In the genomic region with DNA sequence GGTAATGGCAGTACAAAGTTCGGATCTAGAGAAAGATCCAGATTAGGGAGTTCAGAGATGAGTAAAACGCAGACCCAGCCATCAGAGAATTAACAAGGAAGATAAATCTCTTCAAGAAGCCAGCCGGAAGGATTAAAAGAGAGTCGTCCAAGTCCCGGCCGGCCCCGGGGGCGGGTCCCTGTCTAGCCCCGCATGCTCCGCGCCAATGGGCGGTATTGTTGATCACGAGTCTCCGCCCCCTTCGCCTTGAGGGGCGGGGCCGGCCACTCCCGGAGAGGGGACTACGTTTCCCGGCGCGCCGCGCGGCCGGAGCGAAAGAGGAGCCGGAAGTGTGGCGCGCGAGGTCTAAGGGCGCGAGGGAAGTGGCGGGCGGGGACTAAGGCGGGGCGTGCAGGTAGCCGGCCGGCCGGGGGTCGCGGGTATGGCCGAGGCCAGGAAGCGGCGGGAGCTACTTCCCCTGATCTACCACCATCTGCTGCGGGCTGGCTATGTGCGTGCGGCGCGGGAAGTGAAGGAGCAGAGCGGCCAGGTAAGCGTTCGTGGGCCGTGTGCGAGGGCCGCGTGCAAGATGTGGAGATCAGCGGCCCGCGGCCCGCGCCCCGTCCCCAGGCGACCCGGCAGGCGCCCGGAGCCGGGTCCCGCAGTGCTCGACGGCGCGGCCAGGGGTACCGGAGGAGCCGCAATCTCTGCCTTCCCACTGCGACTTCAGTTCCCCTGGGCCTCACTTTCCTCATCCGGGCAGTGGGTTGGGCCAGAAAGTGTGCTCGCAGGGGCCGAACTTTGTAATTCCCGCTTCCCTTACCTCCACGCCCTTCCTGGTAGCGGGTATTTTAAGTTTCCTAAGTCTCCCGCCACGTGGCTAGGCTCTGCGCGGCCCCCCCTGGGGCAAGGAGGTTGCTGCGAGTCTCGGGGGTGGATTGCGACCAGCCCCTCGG, we compare ENCODE assay signal across 1 cellular context.
A peak's percentile ranks its signal among the peaks of the same experiment; 100 is the strongest.
TF ChIP-seq lines count a peak whose summit lies in the region.

TSS of gene TCOF1 (plus strand) at position 372 of the 935 bp plus-strand sequence. CDS start at position 422, 50 bp downstream.

TF ChIP-seq in WTC11, 78 proteins besides CTCF, POLR2A, EP300 and RAD21 (continued from another document and continues in another):
- TF ChIP-seq, protein P1, sequence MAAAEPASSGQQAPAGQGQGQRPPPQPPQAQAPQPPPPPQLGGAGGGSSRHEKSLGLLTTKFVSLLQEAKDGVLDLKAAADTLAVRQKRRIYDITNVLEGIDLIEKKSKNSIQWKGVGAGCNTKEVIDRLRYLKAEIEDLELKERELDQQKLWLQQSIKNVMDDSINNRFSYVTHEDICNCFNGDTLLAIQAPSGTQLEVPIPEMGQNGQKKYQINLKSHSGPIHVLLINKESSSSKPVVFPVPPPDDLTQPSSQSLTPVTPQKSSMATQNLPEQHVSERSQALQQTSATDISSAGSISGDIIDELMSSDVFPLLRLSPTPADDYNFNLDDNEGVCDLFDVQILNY (CRISPR knock-in tag; IDR thresholded peaks at IDR 0.05): peak; percentile 58; the same call in 1 of the 2 replicates
- no peak for TF ChIP-seq MYBL2 (CRISPR knock-in tag; IDR thresholded peaks at IDR 0.05)
- TF ChIP-seq, protein P2, sequence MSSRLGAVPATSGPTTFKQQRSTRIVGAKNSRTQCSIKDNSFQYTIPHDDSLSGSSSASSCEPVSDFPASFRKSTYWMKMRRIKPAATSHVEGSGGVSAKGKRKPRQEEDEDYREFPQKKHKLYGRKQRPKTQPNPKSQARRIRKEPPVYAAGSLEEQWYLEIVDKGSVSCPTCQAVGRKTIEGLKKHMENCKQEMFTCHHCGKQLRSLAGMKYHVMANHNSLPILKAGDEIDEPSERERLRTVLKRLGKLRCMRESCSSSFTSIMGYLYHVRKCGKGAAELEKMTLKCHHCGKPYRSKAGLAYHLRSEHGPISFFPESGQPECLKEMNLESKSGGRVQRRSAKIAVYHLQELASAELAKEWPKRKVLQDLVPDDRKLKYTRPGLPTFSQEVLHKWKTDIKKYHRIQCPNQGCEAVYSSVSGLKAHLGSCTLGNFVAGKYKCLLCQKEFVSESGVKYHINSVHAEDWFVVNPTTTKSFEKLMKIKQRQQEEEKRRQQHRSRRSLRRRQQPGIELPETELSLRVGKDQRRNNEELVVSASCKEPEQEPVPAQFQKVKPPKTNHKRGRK (CRISPR knock-in tag; IDR thresholded peaks at IDR 0.05; ENCODE audit: borderline replicate concordance): no peak
- TF ChIP-seq SOX15 (CRISPR knock-in tag; IDR thresholded peaks at IDR 0.05): no peak
- TF ChIP-seq SP1 (CRISPR knock-in tag; conservative IDR thresholded peaks at IDR 0.05): peak; percentile 82
- TF ChIP-seq GABPB1 (CRISPR knock-in tag; IDR thresholded peaks at IDR 0.05): peak; percentile 63
- TF ChIP-seq, protein P3, sequence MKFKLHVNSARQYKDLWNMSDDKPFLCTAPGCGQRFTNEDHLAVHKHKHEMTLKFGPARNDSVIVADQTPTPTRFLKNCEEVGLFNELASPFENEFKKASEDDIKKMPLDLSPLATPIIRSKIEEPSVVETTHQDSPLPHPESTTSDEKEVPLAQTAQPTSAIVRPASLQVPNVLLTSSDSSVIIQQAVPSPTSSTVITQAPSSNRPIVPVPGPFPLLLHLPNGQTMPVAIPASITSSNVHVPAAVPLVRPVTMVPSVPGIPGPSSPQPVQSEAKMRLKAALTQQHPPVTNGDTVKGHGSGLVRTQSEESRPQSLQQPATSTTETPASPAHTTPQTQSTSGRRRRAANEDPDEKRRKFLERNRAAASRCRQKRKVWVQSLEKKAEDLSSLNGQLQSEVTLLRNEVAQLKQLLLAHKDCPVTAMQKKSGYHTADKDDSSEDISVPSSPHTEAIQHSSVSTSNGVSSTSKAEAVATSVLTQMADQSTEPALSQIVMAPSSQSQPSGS (CRISPR knock-in tag; IDR thresholded peaks at IDR 0.05; ENCODE audit: borderline replicate concordance, low read depth): no peak
- no peak for TF ChIP-seq ZNF671 (CRISPR knock-in tag; IDR thresholded peaks at IDR 0.05)
- TF ChIP-seq NR1H2 (CRISPR knock-in tag; IDR thresholded peaks at IDR 0.05): no peak
- TF ChIP-seq FOXP1 (CRISPR knock-in tag; IDR thresholded peaks at IDR 0.05; ENCODE audit: borderline replicate concordance): peak; percentile 68; the same call in 1 of the 2 replicates
- TF ChIP-seq ZNF232 (CRISPR knock-in tag; IDR thresholded peaks at IDR 0.05): peak; percentile 85; the same call in 1 of the 2 replicates
- no peak for TF ChIP-seq STAT6 (CRISPR knock-in tag; conservative IDR thresholded peaks at IDR 0.05; ENCODE audit: low read depth)
- TF ChIP-seq, protein P4, sequence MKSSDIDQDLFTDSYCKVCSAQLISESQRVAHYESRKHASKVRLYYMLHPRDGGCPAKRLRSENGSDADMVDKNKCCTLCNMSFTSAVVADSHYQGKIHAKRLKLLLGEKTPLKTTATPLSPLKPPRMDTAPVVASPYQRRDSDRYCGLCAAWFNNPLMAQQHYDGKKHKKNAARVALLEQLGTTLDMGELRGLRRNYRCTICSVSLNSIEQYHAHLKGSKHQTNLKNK (CRISPR knock-in tag; IDR thresholded peaks at IDR 0.05): no peak
- peak; percentile 56; the same call in 1 of the 2 replicates for TF ChIP-seq USF1 (CRISPR knock-in tag; IDR thresholded peaks at IDR 0.05)
- TF ChIP-seq, protein P5, sequence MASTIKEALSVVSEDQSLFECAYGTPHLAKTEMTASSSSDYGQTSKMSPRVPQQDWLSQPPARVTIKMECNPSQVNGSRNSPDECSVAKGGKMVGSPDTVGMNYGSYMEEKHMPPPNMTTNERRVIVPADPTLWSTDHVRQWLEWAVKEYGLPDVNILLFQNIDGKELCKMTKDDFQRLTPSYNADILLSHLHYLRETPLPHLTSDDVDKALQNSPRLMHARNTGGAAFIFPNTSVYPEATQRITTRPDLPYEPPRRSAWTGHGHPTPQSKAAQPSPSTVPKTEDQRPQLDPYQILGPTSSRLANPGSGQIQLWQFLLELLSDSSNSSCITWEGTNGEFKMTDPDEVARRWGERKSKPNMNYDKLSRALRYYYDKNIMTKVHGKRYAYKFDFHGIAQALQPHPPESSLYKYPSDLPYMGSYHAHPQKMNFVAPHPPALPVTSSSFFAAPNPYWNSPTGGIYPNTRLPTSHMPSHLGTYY (CRISPR knock-in tag; IDR thresholded peaks at IDR 0.05): no peak
- TF ChIP-seq, protein P6, sequence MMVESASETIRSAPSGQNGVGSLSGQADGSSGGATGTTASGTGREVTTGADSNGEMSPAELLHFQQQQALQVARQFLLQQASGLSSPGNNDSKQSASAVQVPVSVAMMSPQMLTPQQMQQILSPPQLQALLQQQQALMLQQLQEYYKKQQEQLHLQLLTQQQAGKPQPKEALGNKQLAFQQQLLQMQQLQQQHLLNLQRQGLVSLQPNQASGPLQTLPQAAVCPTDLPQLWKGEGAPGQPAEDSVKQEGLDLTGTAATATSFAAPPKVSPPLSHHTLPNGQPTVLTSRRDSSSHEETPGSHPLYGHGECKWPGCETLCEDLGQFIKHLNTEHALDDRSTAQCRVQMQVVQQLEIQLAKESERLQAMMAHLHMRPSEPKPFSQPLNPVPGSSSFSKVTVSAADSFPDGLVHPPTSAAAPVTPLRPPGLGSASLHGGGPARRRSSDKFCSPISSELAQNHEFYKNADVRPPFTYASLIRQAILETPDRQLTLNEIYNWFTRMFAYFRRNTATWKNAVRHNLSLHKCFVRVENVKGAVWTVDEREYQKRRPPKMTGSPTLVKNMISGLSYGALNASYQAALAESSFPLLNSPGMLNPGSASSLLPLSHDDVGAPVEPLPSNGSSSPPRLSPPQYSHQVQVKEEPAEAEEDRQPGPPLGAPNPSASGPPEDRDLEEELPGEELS (CRISPR knock-in tag; IDR thresholded peaks at IDR 0.05): peak; percentile 95
- no peak for TF ChIP-seq CBFB (CRISPR knock-in tag; IDR thresholded peaks at IDR 0.05; ENCODE audit: low read depth)
- TF ChIP-seq, protein P7, sequence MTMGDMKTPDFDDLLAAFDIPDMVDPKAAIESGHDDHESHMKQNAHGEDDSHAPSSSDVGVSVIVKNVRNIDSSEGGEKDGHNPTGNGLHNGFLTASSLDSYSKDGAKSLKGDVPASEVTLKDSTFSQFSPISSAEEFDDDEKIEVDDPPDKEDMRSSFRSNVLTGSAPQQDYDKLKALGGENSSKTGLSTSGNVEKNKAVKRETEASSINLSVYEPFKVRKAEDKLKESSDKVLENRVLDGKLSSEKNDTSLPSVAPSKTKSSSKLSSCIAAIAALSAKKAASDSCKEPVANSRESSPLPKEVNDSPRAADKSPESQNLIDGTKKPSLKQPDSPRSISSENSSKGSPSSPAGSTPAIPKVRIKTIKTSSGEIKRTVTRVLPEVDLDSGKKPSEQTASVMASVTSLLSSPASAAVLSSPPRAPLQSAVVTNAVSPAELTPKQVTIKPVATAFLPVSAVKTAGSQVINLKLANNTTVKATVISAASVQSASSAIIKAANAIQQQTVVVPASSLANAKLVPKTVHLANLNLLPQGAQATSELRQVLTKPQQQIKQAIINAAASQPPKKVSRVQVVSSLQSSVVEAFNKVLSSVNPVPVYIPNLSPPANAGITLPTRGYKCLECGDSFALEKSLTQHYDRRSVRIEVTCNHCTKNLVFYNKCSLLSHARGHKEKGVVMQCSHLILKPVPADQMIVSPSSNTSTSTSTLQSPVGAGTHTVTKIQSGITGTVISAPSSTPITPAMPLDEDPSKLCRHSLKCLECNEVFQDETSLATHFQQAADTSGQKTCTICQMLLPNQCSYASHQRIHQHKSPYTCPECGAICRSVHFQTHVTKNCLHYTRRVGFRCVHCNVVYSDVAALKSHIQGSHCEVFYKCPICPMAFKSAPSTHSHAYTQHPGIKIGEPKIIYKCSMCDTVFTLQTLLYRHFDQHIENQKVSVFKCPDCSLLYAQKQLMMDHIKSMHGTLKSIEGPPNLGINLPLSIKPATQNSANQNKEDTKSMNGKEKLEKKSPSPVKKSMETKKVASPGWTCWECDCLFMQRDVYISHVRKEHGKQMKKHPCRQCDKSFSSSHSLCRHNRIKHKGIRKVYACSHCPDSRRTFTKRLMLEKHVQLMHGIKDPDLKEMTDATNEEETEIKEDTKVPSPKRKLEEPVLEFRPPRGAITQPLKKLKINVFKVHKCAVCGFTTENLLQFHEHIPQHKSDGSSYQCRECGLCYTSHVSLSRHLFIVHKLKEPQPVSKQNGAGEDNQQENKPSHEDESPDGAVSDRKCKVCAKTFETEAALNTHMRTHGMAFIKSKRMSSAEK (CRISPR knock-in tag; IDR thresholded peaks at IDR 0.05; ENCODE audit: borderline replicate concordance): no peak
- no peak for TF ChIP-seq RORB (CRISPR knock-in tag; IDR thresholded peaks at IDR 0.05)
- TF ChIP-seq CREM (CRISPR knock-in tag; IDR thresholded peaks at IDR 0.05): no peak; the same call in 1 of the 2 replicates
- TF ChIP-seq PRDM15 (CRISPR knock-in tag; IDR thresholded peaks at IDR 0.05): 0 out of 2 replicates have a peak, but pooled peaks have one; percentile 33
- TF ChIP-seq CREB1 (CRISPR knock-in tag; IDR thresholded peaks at IDR 0.05): no peak
- TF ChIP-seq, protein P8, sequence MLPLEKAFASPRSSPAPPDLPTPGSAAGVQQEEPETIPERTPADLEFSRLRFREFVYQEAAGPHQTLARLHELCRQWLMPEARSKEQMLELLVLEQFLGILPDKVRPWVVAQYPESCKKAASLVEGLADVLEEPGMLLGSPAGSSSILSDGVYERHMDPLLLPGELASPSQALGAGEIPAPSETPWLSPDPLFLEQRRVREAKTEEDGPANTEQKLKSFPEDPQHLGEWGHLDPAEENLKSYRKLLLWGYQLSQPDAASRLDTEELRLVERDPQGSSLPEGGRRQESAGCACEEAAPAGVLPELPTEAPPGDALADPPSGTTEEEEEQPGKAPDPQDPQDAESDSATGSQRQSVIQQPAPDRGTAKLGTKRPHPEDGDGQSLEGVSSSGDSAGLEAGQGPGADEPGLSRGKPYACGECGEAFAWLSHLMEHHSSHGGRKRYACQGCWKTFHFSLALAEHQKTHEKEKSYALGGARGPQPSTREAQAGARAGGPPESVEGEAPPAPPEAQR (CRISPR knock-in tag; IDR thresholded peaks at IDR 0.05): no peak
- TF ChIP-seq FOXJ3 (CRISPR knock-in tag; IDR thresholded peaks at IDR 0.05; ENCODE audit: borderline replicate concordance): no peak
- TF ChIP-seq NFE2L1 (CRISPR knock-in tag; IDR thresholded peaks at IDR 0.05): no peak
- no peak for TF ChIP-seq ZNF121 (CRISPR knock-in tag; IDR thresholded peaks at IDR 0.05)
- TF ChIP-seq ZBTB21 (CRISPR knock-in tag; IDR thresholded peaks at IDR 0.05; ENCODE audit: borderline replicate concordance): no peak; the same call in 1 of the 2 replicates
